11 cellular contexts compared by ENCODE assay signal in the genomic region with DNA sequence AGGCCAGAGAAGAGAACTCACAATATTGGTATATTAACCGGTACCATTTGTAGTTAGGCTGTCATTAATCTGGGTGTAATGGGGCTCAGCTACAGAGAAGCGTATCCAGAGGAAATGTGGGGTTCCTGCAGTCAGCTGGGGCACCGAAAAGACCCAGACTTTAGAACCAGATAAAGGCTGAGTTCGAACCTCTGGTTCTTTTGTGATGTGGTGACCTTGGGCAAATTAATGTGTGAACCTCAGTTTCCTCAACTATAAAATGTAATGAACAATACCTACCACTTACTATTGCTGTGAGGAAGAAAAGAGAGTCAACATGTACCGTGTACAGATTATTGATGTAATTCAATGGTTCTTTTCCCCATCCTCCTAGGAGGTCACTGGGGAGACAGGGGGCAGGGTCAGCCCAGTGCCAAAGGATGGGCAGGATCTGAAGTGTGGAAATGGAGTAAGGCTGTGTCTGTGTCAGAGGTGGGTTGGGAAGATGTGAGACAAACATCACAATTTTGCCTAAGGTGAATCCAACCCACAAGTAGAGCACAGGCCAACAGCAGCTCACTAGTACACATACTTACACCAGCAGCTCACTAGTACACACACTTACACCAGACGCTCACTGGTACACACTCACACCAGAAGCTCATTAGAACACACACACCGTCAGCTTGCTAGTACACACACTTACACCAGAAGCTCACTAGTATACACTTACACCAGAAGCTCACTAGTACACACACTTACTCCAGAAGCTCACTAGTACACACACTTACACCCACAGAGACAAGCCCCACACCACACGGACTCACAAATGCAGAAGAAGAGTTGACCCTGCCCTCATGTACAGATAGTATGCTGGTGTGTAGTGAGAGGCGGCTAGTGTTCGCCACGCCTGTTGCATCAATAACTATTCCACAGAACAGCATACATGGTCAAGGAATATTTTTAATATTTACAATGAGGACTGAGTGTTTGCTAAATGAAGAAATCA. TPM values are rescaled to one million over a fixed set of nuclear protein-coding genes. Genes with fewer than 3 reads are reported as not detected.
DNase-seq lines count a peak whose midpoint lies in the region; ATAC-seq and TF ChIP-seq lines count a peak whose summit lies in the region.
"Had no signal": no experiment of that assay in that cellular context is flagged by ENCODE, and none has a peak within 500 bp of the region (broad histone marks: within the 10 kb centered on the region; RNA-seq: fewer than 3 reads in every experiment).

No MANE protein-coding gene starts in this region.

- H3K27me3 Mint-ChIP-seq in activated CD8-positive, alpha-beta memory T cell treated with anti-CD3 and anti-CD28 coated beads, Interleukin-2, amount 10 ng/mL, durations not matched to agents 7 days and 5 days, result no peaks in the 10 kb centered on the region

- peak overlapping the region; percentile 92 for H3K27ac Mint-ChIP-seq in activated CD8-positive, alpha-beta memory T cell treated with anti-CD3 and anti-CD28 coated beads, Interleukin-2, amount 10 ng/mL, durations not matched to agents 7 days and 5 days

- no peaks in the 10 kb centered on the region for H3K9me3 Mint-ChIP-seq in activated CD8-positive, alpha-beta memory T cell treated with anti-CD3 and anti-CD28 coated beads, Interleukin-2, amount 10 ng/mL, durations not matched to agents 7 days and 5 days (ENCODE audit: low read depth)

- peak overlapping the region; percentile 69 for H3K4me3 ChIP-seq in fibroblast of villous mesenchyme (ENCODE audit: low read depth, low read length)

- peaks cover 77% of the 10 kb centered on the region for H3K36me3 Mint-ChIP-seq in activated CD8-positive, alpha-beta memory T cell treated with anti-CD3 and anti-CD28 coated beads, Interleukin-2, amount 10 ng/mL, durations not matched to agents 7 days and 5 days

- peak; percentile 9 to 14 for ATAC-seq in activated CD4-positive, CD25-positive, alpha-beta regulatory T cell treated with anti-CD3 and anti-CD28 coated beads, Interleukin-2, amount 50 U/mL, for 24 hours
- peak; percentile 13 for ATAC-seq in activated CD8-positive, alpha-beta memory T cell treated with anti-CD3 and anti-CD28 coated beads, Interleukin-2, amount 10 ng/mL, durations not matched to agents 7 days and 5 days
- peak; percentile 29 for ATAC-seq in stimulated activated naive CD8-positive, alpha-beta T cell treated with anti-CD3 and anti-CD28 coated beads, Interleukin-15, Interleukin-2, amounts not matched to agents 100 U/mL and 50 U/mL, for 24 hours
- ATAC-seq in GM21737 (IDR thresholded peaks at IDR 0.05; ENCODE audit: unreplicated experiment), result no peak
- ATAC-seq in GM21528 (IDR thresholded peaks at IDR 0.05; ENCODE audit: low FRiP score, unreplicated experiment), result no peak

- DNase-seq in activated CD4-positive, CD25-positive, alpha-beta regulatory T cell treated with anti-CD3 and anti-CD28 coated beads, Interleukin-2, amount 50 U/mL, for 72 hours, result no peak
- DNase-seq in activated CD8-positive, alpha-beta memory T cell treated with anti-CD3 and anti-CD28 coated beads, Interleukin-2, amount 10 ng/mL, durations not matched to agents 7 days and 5 days, result no peak
- DNase-seq in fibroblast of villous mesenchyme (ENCODE audit: low read depth) (no peak), NCI-H526 (lab: John Stamatoyannopoulos, UW) (no peak)
- peak; percentile 42 for DNase-seq in stimulated activated naive CD8-positive, alpha-beta T cell treated with anti-CD3 and anti-CD28 coated beads, Interleukin-15, Interleukin-2, amounts not matched to agents 100 U/mL and 50 U/mL, for 24 hours
- DNase-seq: caudate nucleus, NCI-H187 treated with DMSO at 0.1 percent for 48 hours had no signal

- CTCF ChIA-PET in activated CD8-positive, alpha-beta memory T cell treated with anti-CD3 and anti-CD28 coated beads, Interleukin-2, amount 10 ng/mL, durations not matched to agents 7 days and 5 days (lab: Charles Lee), result interaction anchor here (0.8 to 7.0 kb wide), 8 partner anchors 9 to 263 kb away, joined by 3 to 127 read pairs (median 4); no protein-coding TSS in a partner anchor

- no peak for TF ChIP-seq CTCF in fibroblast of villous mesenchyme (IDR thresholded peaks at IDR 0.05; ENCODE audit: insufficient read depth, low read depth, low read length)

- H3K4me3 Mint-ChIP-seq in activated CD8-positive, alpha-beta memory T cell treated with anti-CD3 and anti-CD28 coated beads, Interleukin-2, amount 10 ng/mL, durations not matched to agents 7 days and 5 days, result peak overlapping the region; percentile 100

- H3K4me1 Mint-ChIP-seq in activated CD8-positive, alpha-beta memory T cell treated with anti-CD3 and anti-CD28 coated beads, Interleukin-2, amount 10 ng/mL, durations not matched to agents 7 days and 5 days, result peaks cover 72% of the 10 kb centered on the region

RNA-seq across cellular contexts. Expression of a gene that starts 28.0 kb away (rescaled TPM):
- total RNA-seq in activated CD8-positive, alpha-beta memory T cell treated with anti-CD3 and anti-CD28 coated beads, Interleukin-2, amount 10 ng/mL, durations not matched to agents 7 days and 5 days, result not detected
- not detected in 2 replicates for total RNA-seq in fibroblast of villous mesenchyme
- total RNA-seq: Daoy had no signal

RNA-seq across cellular contexts. Expression of a gene that starts 49.5 kb away (rescaled TPM):
- not detected for total RNA-seq in activated CD8-positive, alpha-beta memory T cell treated with anti-CD3 and anti-CD28 coated beads, Interleukin-2, amount 10 ng/mL, durations not matched to agents 7 days and 5 days
- total RNA-seq in fibroblast of villous mesenchyme, result not detected in 2 replicates
- total RNA-seq: Daoy had no signal

RNA-seq across cellular contexts. Expression of a gene that starts 56.1 kb away (rescaled TPM):
- total RNA-seq in activated CD8-positive, alpha-beta memory T cell treated with anti-CD3 and anti-CD28 coated beads, Interleukin-2, amount 10 ng/mL, durations not matched to agents 7 days and 5 days, result 1 to 10 TPM; 5.1 to 7.5 TPM
- 0.43 and 4.2 TPM in 2 replicates for total RNA-seq in fibroblast of villous mesenchyme

Comparison
In these comparisons a context has a peak if more than half of its experiments do, and no peak if none do; other contexts are left out.
1. ATAC-seq: peak in activated CD4-positive, CD25-positive, alpha-beta regulatory T cell treated with anti-CD3 and anti-CD28 coated beads, Interleukin-2, amount 50 U/mL, for 24 hours (2 of 2), activated CD8-positive, alpha-beta memory T cell treated with anti-CD3 and anti-CD28 coated beads, Interleukin-2, amount 10 ng/mL, durations not matched to agents 7 days and 5 days (single experiment) and stimulated activated naive CD8-positive, alpha-beta T cell treated with anti-CD3 and anti-CD28 coated beads, Interleukin-15, Interleukin-2, amounts not matched to agents 100 U/mL and 50 U/mL, for 24 hours (single experiment); none in GM21737 (single experiment) and GM21528 (single experiment).